ENCODE assay signal across 15 cellular contexts in the genomic region with DNA sequence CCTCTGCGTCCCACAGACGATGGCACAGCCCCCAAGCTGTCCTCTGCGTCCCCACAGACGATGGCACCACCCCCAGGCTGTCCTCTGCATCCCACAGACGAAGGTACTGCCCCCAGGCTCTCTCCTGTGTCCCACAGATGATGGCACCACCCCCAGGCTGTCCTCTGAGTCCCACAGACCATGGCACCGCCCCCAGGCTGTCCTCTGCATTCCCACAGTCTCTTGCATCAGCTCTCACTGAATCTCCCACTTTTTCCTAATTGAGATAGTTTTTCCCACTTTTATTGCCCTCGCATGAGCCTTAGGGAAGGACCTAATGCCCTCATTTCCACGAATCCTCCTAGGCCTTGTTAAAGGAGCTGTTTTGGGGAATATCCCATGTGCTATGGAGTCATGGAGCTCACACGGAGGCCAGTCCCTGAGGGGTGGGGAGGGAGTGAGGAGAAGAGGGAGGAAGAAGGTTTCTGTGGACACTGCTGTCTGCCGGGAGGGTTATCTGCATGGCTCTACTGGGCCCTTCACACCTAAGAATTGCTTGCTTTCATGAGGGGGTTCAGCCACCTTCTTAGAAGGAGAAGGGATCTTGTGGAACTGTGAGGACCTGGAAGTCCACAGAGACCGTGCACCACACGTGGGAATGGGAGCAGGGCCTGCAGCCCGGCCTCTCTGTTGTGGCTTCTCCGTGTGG. TPM values are rescaled to one million over a fixed set of nuclear protein-coding genes. Genes with fewer than 3 reads are reported as not detected.
DNase-seq lines count a peak whose midpoint lies in the region; ATAC-seq and TF ChIP-seq lines count a peak whose summit lies in the region.
"Had no signal": no experiment of that assay in that cellular context is flagged by ENCODE, and none has a peak within 500 bp of the region (broad histone marks: within the 10 kb centered on the region; RNA-seq: fewer than 3 reads in every experiment).

No MANE protein-coding gene starts in this region.

- H3K4me1 ChIP-seq in HEK293 (ENCODE audit: control insufficient read depth, insufficient read depth, low read length): no peaks in the 10 kb centered on the region

- no peak for TF ChIP-seq CTCF in HEK293 (tag by site-specific recombination; IDR thresholded peaks at IDR 0.05)
- TF ChIP-seq CTCF in WTC11 (IDR thresholded peaks at IDR 0.05): no peak

- no peaks in the 10 kb centered on the region for H3K36me3 ChIP-seq in HEK293 (ENCODE audit: control insufficient read depth in 2 of 2, insufficient read depth in 1 of 2, low read length in 2 of 2)
- H3K36me3 ChIP-seq: BLaER1 had no signal

- H3K27ac Mint-ChIP-seq in WTC11: no peak overlapping the region
- H3K27ac Mint-ChIP-seq in stimulated activated effector memory CD8-positive, alpha-beta T cell treated with anti-CD3 and anti-CD28 coated beads, Interleukin-12 subunit alpha, Interleukin-12 subunit beta, amount 100 ng/mL, for 72 hours: no peak overlapping the region
- H3K27ac Mint-ChIP-seq: CD8-positive, alpha-beta T cell had no signal

- no peaks in the 10 kb centered on the region for H3K9me3 ChIP-seq in HEK293 (ENCODE audit: control insufficient read depth, insufficient read depth, low read depth, low read length)
- H3K9me3 ChIP-seq: BLaER1 had no signal

- peaks cover 12% of the 10 kb centered on the region for H3K4me1 Mint-ChIP-seq in WTC11
- H3K4me1 Mint-ChIP-seq in stimulated activated effector memory CD8-positive, alpha-beta T cell treated with anti-CD3 and anti-CD28 coated beads, Interleukin-12 subunit alpha, Interleukin-12 subunit beta, amount 100 ng/mL, for 72 hours: peaks cover 25% of the 10 kb centered on the region

- no peak overlapping the region for H3K4me3 Mint-ChIP-seq in WTC11
- peak overlapping the region; percentile 39 for H3K4me3 Mint-ChIP-seq in stimulated activated effector memory CD8-positive, alpha-beta T cell treated with anti-CD3 and anti-CD28 coated beads, Interleukin-12 subunit alpha, Interleukin-12 subunit beta, amount 100 ng/mL, for 72 hours
- H3K4me3 Mint-ChIP-seq: CD8-positive, alpha-beta T cell had no signal

- no peaks in the 10 kb centered on the region; the same call in 1 of the 2 replicates for H3K27me3 Mint-ChIP-seq in WTC11 (ENCODE audit: low read depth)

- POLR2A ChIA-PET in HEK293 (lab: Yijun Ruan, JAX) (no interaction called here), WTC11 (lab: Charles Lee) (no interaction called here)

- H3K27ac ChIP-seq in HEK293 (ENCODE audit: extremely low read depth, low read depth, low read length): no peak overlapping the region
- H3K27ac ChIP-seq: BLaER1 had no signal

- no peaks in the 10 kb centered on the region for H3K9me3 Mint-ChIP-seq in WTC11
- no peaks in the 10 kb centered on the region for H3K9me3 Mint-ChIP-seq in stimulated activated effector memory CD8-positive, alpha-beta T cell treated with anti-CD3 and anti-CD28 coated beads, Interleukin-12 subunit alpha, Interleukin-12 subunit beta, amount 100 ng/mL, for 72 hours
- H3K9me3 Mint-ChIP-seq: CD8-positive, alpha-beta T cell had no signal

- no peak for ATAC-seq in WTC11
- no peak for ATAC-seq in stimulated activated effector memory CD8-positive, alpha-beta T cell treated with anti-CD3 and anti-CD28 coated beads, Interleukin-12 subunit alpha, Interleukin-12 subunit beta, amount 100 ng/mL, for 72 hours
- ATAC-seq in HG03457 (IDR thresholded peaks at IDR 0.05; ENCODE audit: unreplicated experiment): no peak
- ATAC-seq in GM21528 (IDR thresholded peaks at IDR 0.05; ENCODE audit: low FRiP score, unreplicated experiment): no peak
- ATAC-seq: CD8-positive, alpha-beta T cell had no signal

- DNase-seq in WTC11 (ENCODE audit: low spot score) (no peak), mesenteric fat pad (ENCODE audit: low spot score) (peak; percentile 59), EL (no peak)
- no peak for DNase-seq in stimulated activated effector memory CD8-positive, alpha-beta T cell treated with anti-CD3 and anti-CD28 coated beads, Interleukin-12 subunit alpha, Interleukin-12 subunit beta, amount 100 ng/mL, for 72 hours (ENCODE audit: low spot score in 2 of 2)
- DNase-seq: NCI-H1105 treated with DMSO at 0.1 percent for 48 hours, NCI-H1694, NCI-H2081 treated with DMSO at 0.1 percent for 48 hours, NCI-H446 treated with DMSO at 0.1 percent for 48 hours, Right ventricle myocardium superior had no signal

- no peaks in the 10 kb centered on the region for H3K36me3 Mint-ChIP-seq in WTC11
- H3K36me3 Mint-ChIP-seq in stimulated activated effector memory CD8-positive, alpha-beta T cell treated with anti-CD3 and anti-CD28 coated beads, Interleukin-12 subunit alpha, Interleukin-12 subunit beta, amount 100 ng/mL, for 72 hours: no peaks in the 10 kb centered on the region
- H3K36me3 Mint-ChIP-seq: CD8-positive, alpha-beta T cell; IgD-negative memory B cell had no signal

- no peak overlapping the region for H3K4me3 ChIP-seq in HEK293 (ENCODE audit: low read depth, low read length)
- H3K4me3 ChIP-seq: BLaER1 had no signal

- CTCF ChIA-PET in HEK293 (lab: Yijun Ruan, JAX): interaction anchor here (0.6 kb wide), 2 partner anchors 248 to 538 kb away, joined by 3 read pairs; no protein-coding TSS in a partner anchor
- CTCF ChIA-PET in WTC11 (lab: Charles Lee): interaction anchor here (0.6 kb wide), 1 partner anchor 23 kb away, joined by 4 read pairs; no protein-coding TSS in a partner anchor

TF ChIP-seq in HEK293, 187 proteins besides CTCF, POLR2A, EP300 and RAD21 (continues in another document):
- no peak for TF ChIP-seq ZNF621 (tag by site-specific recombination; IDR thresholded peaks at IDR 0.05)
- no peak for TF ChIP-seq ZNF18 (tag by site-specific recombination; IDR thresholded peaks at IDR 0.05)
- TF ChIP-seq ZNF558 (tag by site-specific recombination; IDR thresholded peaks at IDR 0.05): no peak
- peak; percentile 57; the same call in 1 of the 2 replicates for TF ChIP-seq ZFHX2 (tag by site-specific recombination; conservative IDR thresholded peaks at IDR 0.05)
- TF ChIP-seq YY2 (tag by site-specific recombination; IDR thresholded peaks at IDR 0.05): no peak
- no peak for TF ChIP-seq KLF16 (tag by site-specific recombination; IDR thresholded peaks at IDR 0.05)

TF ChIP-seq in WTC11, 78 proteins besides CTCF, POLR2A, EP300 and RAD21:
- TF ChIP-seq JAZF1 (CRISPR knock-in tag; IDR thresholded peaks at IDR 0.05): no peak
- no peak for TF ChIP-seq CBFB (CRISPR knock-in tag; IDR thresholded peaks at IDR 0.05; ENCODE audit: low read depth)
- TF ChIP-seq GABPB1 (CRISPR knock-in tag; IDR thresholded peaks at IDR 0.05): peak; percentile 38; the same call in 1 of the 2 replicates

RNA-seq across cellular contexts. Expression of gene PTCH1, which starts 58.2 kb away (rescaled TPM):
- total RNA-seq in WTC11 (2021) (27.9 to 38.0 TPM (median 30.9 TPM) in 3 replicates), mesenteric fat pad (12.5 TPM)
